In the genomic region with DNA sequence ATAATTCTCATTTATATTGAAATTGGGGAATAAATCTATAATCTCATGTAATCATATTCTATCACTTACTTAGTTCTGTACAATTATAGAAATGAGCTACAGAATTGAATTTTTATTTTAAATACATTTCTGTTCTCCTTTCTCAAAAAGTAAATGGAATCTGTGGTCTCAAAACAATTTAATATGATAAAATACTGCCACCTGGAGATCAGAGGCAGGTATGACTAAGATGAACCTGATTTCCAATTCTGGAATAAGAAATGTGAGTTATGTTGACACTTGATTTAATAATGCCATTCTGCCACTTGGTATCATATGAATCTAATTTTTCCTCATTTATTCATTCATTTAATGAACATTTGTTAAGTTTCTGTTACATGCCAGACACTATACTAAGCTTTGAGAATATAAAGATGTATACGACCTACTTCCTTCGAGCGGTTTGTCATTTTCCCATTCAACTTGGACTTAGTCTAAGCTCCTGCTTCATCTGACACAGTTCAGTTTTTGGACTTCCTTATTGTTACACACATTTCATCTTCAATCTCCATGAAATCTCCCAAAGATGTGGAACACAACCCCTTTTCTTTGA, we compare ENCODE assay signal across 8 cellular contexts. TPM values are rescaled to one million over a fixed set of nuclear protein-coding genes. Genes with fewer than 3 reads are reported as not detected.
A peak's percentile ranks its signal among the peaks of the same experiment; 100 is the strongest.
DNase-seq lines count a peak whose midpoint lies in the region; TF ChIP-seq lines count a peak whose summit lies in the region.

No MANE protein-coding gene starts in this region.

- no peak overlapping the region for H2AK5ac ChIP-seq in mesendoderm (ENCODE audit: low read length)

- no peaks in the 10 kb centered on the region for H3K4me1 ChIP-seq in mesendoderm (ENCODE audit: control insufficient read depth, low read depth, low read length)

- no peak overlapping the region for H2BK5ac ChIP-seq in mesendoderm (ENCODE audit: low read length)

- H3K56ac ChIP-seq in mesendoderm (ENCODE audit: low read length), result no peak overlapping the region

- H2BK120ac ChIP-seq in mesendoderm (ENCODE audit: low read depth, low read length), result no peak overlapping the region

- no peaks in the 10 kb centered on the region for H3K79me1 ChIP-seq in mesendoderm (ENCODE audit: low read length)

- no peak for DNase-seq in GM06990 (ENCODE audit: extremely low read depth, insufficient read length)
- peak; percentile 32 for DNase-seq in NCI-H2227 (lab: John Stamatoyannopoulos, UW; ENCODE audit: unreplicated experiment)
- peak; percentile 60 for DNase-seq in cerebellar cortex (ENCODE audit: low spot score)
- peak; percentile 19 for DNase-seq in mesendoderm
- DNase-seq in ecto neural progenitor cell (ENCODE audit: low spot score), result no peak
- DNase-seq in UCSD-AML1 (lab: John Stamatoyannopoulos, UW; ENCODE audit: unreplicated experiment), result no peak
- no peak for DNase-seq in islet precursor cell

- TF ChIP-seq CTCF in 22Rv1 (IDR thresholded peaks at IDR 0.05), result peak; percentile 74
- TF ChIP-seq CTCF in GM06990 (IDR thresholded peaks at IDR 0.05; ENCODE audit: insufficient read depth, low read length, poor library complexity, severe bottlenecking), result peak; percentile 37

- WGBS in mesendoderm (ENCODE audit: extremely low coverage, insufficient coverage, low lambda C conversion rate), result no CpG with 5 or more reads among the region's 3 CpGs

- no peak overlapping the region for H3K9ac ChIP-seq in mesendoderm (ENCODE audit: low read length)

- no peak overlapping the region for H4K5ac ChIP-seq in mesendoderm (ENCODE audit: low read length)

- no peak overlapping the region for H3K4me3 ChIP-seq in GM06990 (replicated peaks; ENCODE audit: low read depth, low read length)
- H3K4me3 ChIP-seq in mesendoderm (ENCODE audit: low read length), result no peak overlapping the region

- no peak overlapping the region for H3K18ac ChIP-seq in mesendoderm (ENCODE audit: low read length)

- H3K27me3 ChIP-seq in GM06990 (replicated peaks; ENCODE audit: control insufficient read depth, insufficient read depth, low read length) (no peaks in the 10 kb centered on the region), mesendoderm (ENCODE audit: insufficient read depth, low read length, poor library complexity) (no peaks in the 10 kb centered on the region)

- no peak overlapping the region for H3K4me2 ChIP-seq in mesendoderm (ENCODE audit: low read length)

- H4K8ac ChIP-seq in mesendoderm (ENCODE audit: low read depth, low read length), result no peak overlapping the region

- H3K36me3 ChIP-seq in GM06990 (ENCODE audit: control insufficient read depth, insufficient read depth, low read length) (no peaks in the 10 kb centered on the region), mesendoderm (ENCODE audit: control insufficient read depth, insufficient read depth, low read length) (no peaks in the 10 kb centered on the region)

- no peak overlapping the region for H3K27ac ChIP-seq in 22Rv1
- H3K27ac ChIP-seq in mesendoderm (ENCODE audit: low read depth, low read length), result no peak overlapping the region

- H2BK15ac ChIP-seq in mesendoderm (replicated peaks; ENCODE audit: low read depth), result no peak overlapping the region

- no peak overlapping the region for H3K23ac ChIP-seq in mesendoderm (ENCODE audit: low read length)

- no peaks in the 10 kb centered on the region for H3K79me2 ChIP-seq in mesendoderm (ENCODE audit: control insufficient read depth, insufficient read depth, low read length)

- H3K4ac ChIP-seq in mesendoderm (ENCODE audit: low read depth, low read length), result no peak overlapping the region

RNA-seq across cellular contexts. Expression of gene CCDC28A, which starts 7.6 kb away (rescaled TPM):
- polyA plus RNA-seq in mesendoderm (2013, experiment 1 of 2), result 9.8 TPM
- 10.0 TPM for polyA plus RNA-seq in mesendoderm (2013, experiment 2 of 2)

RNA-seq across cellular contexts. Expression of gene ECT2L, which starts 29.9 kb away (rescaled TPM):
- polyA plus RNA-seq in mesendoderm (2013, experiment 1 of 2), result not detected
- not detected for polyA plus RNA-seq in mesendoderm (2013, experiment 2 of 2)

Comparison
In these comparisons a context has a peak if more than half of its experiments do, and no peak if none do; other contexts are left out.
1. DNase-seq: peak in NCI-H2227 (single experiment), cerebellar cortex (single experiment) and mesendoderm (single experiment); none in GM06990 (single experiment), ecto neural progenitor cell (single experiment), UCSD-AML1 (single experiment) and islet precursor cell (single experiment).